In genomic region chr12:87953257-87953860, GRCh38 we compare ENCODE assay signal across 8 cellular contexts.
DNase-seq lines count a peak whose midpoint lies in the region; ATAC-seq, FAIRE-seq and TF ChIP-seq lines count a peak whose summit lies in the region.

No MANE protein-coding gene starts in this region.

- no peak overlapping the region for H3K4me3 Mint-ChIP-seq in mesothelial cell of epicardium
- H3K4me3 Mint-ChIP-seq in CD4-positive, alpha-beta T cell = no peak overlapping the region

- H3K4me1 Mint-ChIP-seq in mesothelial cell of epicardium = peaks cover 11% of the 10 kb centered on the region
- no peaks in the 10 kb centered on the region for H3K4me1 Mint-ChIP-seq in CD4-positive, alpha-beta T cell (ENCODE audit: low read depth)

- TF ChIP-seq POLR2A in K562 (conservative IDR thresholded peaks at IDR 0.05) = no peak

- H3K9me3 ChIP-seq in K562 (replicated peaks; ENCODE audit: control insufficient read depth, insufficient read depth, low read depth, low read length) = no peaks in the 10 kb centered on the region
- H3K9me3 ChIP-seq in CD4-positive, alpha-beta T cell (ENCODE audit: control insufficient read depth, low read length) = no peaks in the 10 kb centered on the region

- DNase-seq in 8988T (peak; percentile 27), GM12865 (ENCODE audit: low read depth) (peak; percentile 21), NCI-H2029 treated with DMSO at 0.1 percent for 48 hours (lab: John Stamatoyannopoulos, UW) (peak; percentile 52), K562 (ENCODE audit: extremely low read depth in 1 of 4, low spot score in 3 of 4) (peak in 1 of 4 experiments; percentile 3), mesothelial cell of epicardium (ENCODE audit: low spot score in 2 of 2, unreplicated experiment in 2 of 2) (no peak)
- DNase-seq in stimulated activated CD4-positive, alpha-beta T cell treated with anti-CD3 and anti-CD28 coated beads, Interleukin-4, amount 100 ng/mL, for 1 hour = no peak
- DNase-seq in CD4-positive, alpha-beta T cell = no peak
- DNase-seq in activated naive CD4-positive, alpha-beta T cell treated with anti-CD3 and anti-CD28 coated beads, Interleukin-2, amount 50 U/mL, for 16 hours = no peak

- TF ChIP-seq RAD21 in K562 (CRISPR knock-in tag; conservative IDR thresholded peaks at IDR 0.05 in 1 of 2, IDR thresholded peaks at IDR 0.05 in 1 of 2) = peak; percentile 29 to 49; a peak in 3 of 4 replicates

- no peak for FAIRE-seq in K562 (lab: Jason Lieb, UNC)

- intact Hi-C loops in K562 (cut with micrococcal nuclease) = no loop called here
- intact Hi-C loops in CD4-positive, alpha-beta T cell (cut with DNase I, micrococcal nuclease) = no loop called here

- ATAC-seq in K562 = no peak
- ATAC-seq in CD4-positive, alpha-beta T cell (ENCODE audit: poor library complexity) = no peak

- in situ Hi-C loops in K562 (cut with MboI) = no loop called here

- no peaks in the 10 kb centered on the region for H3K27me3 ChIP-seq in K562 (ENCODE audit: control insufficient read depth in 2 of 2, insufficient read depth in 2 of 2, low read length in 2 of 2)
- H3K27me3 ChIP-seq in CD4-positive, alpha-beta T cell (ENCODE audit: control insufficient read depth, insufficient read depth, low read length) = no peaks in the 10 kb centered on the region

- H3K9ac ChIP-seq in K562 (ENCODE audit: insufficient read depth in 1 of 2, low read depth in 2 of 2, low read length in 2 of 2) = no peak overlapping the region

- TF ChIP-seq EP300 in K562 (IDR thresholded peaks at IDR 0.05; ENCODE audit: low read length) = no peak

- no TSS peak for BruUV-seq in K562 (replicated peaks; lab: Mats Ljungman, UMichigan)

- H3K4me1 ChIP-seq in K562 (replicated peaks in 1 of 2; ENCODE audit: control insufficient read depth in 2 of 2, insufficient read depth in 2 of 2, low read length in 2 of 2) = no peaks in the 10 kb centered on the region

- 3% methylated on average over 3 of the region's 3 CpGs for WGBS in K562 (ENCODE audit: insufficient coverage, low coverage, missing lambda C conversion rate)

- no peaks in the 10 kb centered on the region for H3K36me3 ChIP-seq in K562 (ENCODE audit: control insufficient read depth, insufficient read depth, low read length)

- no peaks in the 10 kb centered on the region for H4K20me1 ChIP-seq in K562 (replicated peaks; ENCODE audit: control insufficient read depth, insufficient read depth, low read length)

- no peak overlapping the region for H3K4me3 ChIP-seq in GM12865 (ENCODE audit: low read depth, low read length)
- no peak overlapping the region for H3K4me3 ChIP-seq in K562

- H3K9me1 ChIP-seq in K562 (ENCODE audit: control insufficient read depth, insufficient read depth, low read length) = no peaks in the 10 kb centered on the region

- H3K36me3 Mint-ChIP-seq in mesothelial cell of epicardium = no peaks in the 10 kb centered on the region
- H3K36me3 Mint-ChIP-seq in CD4-positive, alpha-beta T cell (ENCODE audit: low read depth) = no peaks in the 10 kb centered on the region

- no peaks in the 10 kb centered on the region for H3K79me2 ChIP-seq in K562 (ENCODE audit: control insufficient read depth, insufficient read depth, low read length)

- peak; percentile 29 for TF ChIP-seq CTCF in GM12865 (IDR thresholded peaks at IDR 0.05; ENCODE audit: insufficient read depth, low read depth, low read length, missing control alignments)
- TF ChIP-seq CTCF in K562 (IDR thresholded peaks at IDR 0.05 in 2 of 3, conservative IDR thresholded peaks at IDR 0.05 in 1 of 3; ENCODE audit: insufficient read depth in 2 of 3, low read depth in 1 of 3, low read length in 3 of 3) = peak in 1 of 3 experiments; percentile 25; a peak in 2 of 6 replicates
- TF ChIP-seq CTCF in mesothelial cell of epicardium (IDR thresholded peaks at IDR 0.05; ENCODE audit: unreplicated experiment) = peak; percentile 68
- TF ChIP-seq CTCF in CD4-positive, alpha-beta T cell (IDR thresholded peaks at IDR 0.05) = no peak

- no peak overlapping the region for H3K27ac ChIP-seq in K562 (ENCODE audit: extremely low read depth, low read depth, low read length)
- H3K27ac ChIP-seq in CD4-positive, alpha-beta T cell (ENCODE audit: low read depth, low read length) = no peak overlapping the region

- peaks cover 28% of the 10 kb centered on the region for H3K9me3 Mint-ChIP-seq in mesothelial cell of epicardium
- peaks cover 5% of the 10 kb centered on the region for H3K9me3 Mint-ChIP-seq in CD4-positive, alpha-beta T cell

- no peak overlapping the region for H3K4me2 ChIP-seq in K562 (ENCODE audit: insufficient read depth, low read length)

- no peaks in the 10 kb centered on the region for H3K27me3 Mint-ChIP-seq in mesothelial cell of epicardium (ENCODE audit: low read depth)
- no peaks in the 10 kb centered on the region for H3K27me3 Mint-ChIP-seq in CD4-positive, alpha-beta T cell

- H3K27ac Mint-ChIP-seq in mesothelial cell of epicardium = no peak overlapping the region
- H3K27ac Mint-ChIP-seq in CD4-positive, alpha-beta T cell = no peak overlapping the region

- CTCF ChIA-PET in K562 (lab: Yijun Ruan, JAX; ENCODE audit: low intra/inter-chr PET ratio) = no interaction called here
- CTCF ChIA-PET in CD4-positive, alpha-beta T cell (lab: Charles Lee) = no interaction called here

- H2AFZ ChIP-seq in K562 (ENCODE audit: low read depth, low read length) = no peak overlapping the region

- POLR2A ChIA-PET in K562 (lab: Yijun Ruan, JAX) = no interaction called here
- POLR2A ChIA-PET in CD4-positive, alpha-beta T cell (lab: Charles Lee) = no interaction called here

TF ChIP-seq in K562, 482 proteins besides CTCF, POLR2A, EP300 and RAD21:
- TF ChIP-seq RNF219 (CRISPR knock-in tag; IDR thresholded peaks at IDR 0.05) (no peak), SOX6 (IDR thresholded peaks at IDR 0.05) (no peak), ZNF280B (CRISPR knock-in tag; IDR thresholded peaks at IDR 0.05) (no peak), ZFP1 (CRISPR knock-in tag; IDR thresholded peaks at IDR 0.05) (no peak), ATF7 (IDR thresholded peaks at IDR 0.05) (no peak), MXI1 (IDR thresholded peaks at IDR 0.05; ENCODE audit: low read depth, low read length) (no peak)

Comparison
In these comparisons a context has a peak if more than half of its experiments do, and no peak if none do; other contexts are left out.
1. DNase-seq: peak in 8988T (single experiment), GM12865 (single experiment) and NCI-H2029 treated with DMSO at 0.1 percent for 48 hours (single experiment); none in mesothelial cell of epicardium (0 of 2), stimulated activated CD4-positive, alpha-beta T cell treated with anti-CD3 and anti-CD28 coated beads, Interleukin-4, amount 100 ng/mL, for 1 hour (single experiment), CD4-positive, alpha-beta T cell (0 of 10) and activated naive CD4-positive, alpha-beta T cell treated with anti-CD3 and anti-CD28 coated beads, Interleukin-2, amount 50 U/mL, for 16 hours (single experiment).